Comparison of ENCODE assay signal across 1 cellular context in genomic region chr2:11837875-11838734, GRCh38.
TF ChIP-seq lines count a peak whose summit lies in the region.

No MANE protein-coding gene starts in this region.

TF ChIP-seq in H1, 55 proteins besides CTCF, POLR2A, EP300 and RAD21:
- no peak for TF ChIP-seq SP1 (IDR thresholded peaks at IDR 0.05; ENCODE audit: low read depth, low read length)
- TF ChIP-seq CBX5 (IDR thresholded peaks at IDR 0.05; ENCODE audit: low read depth, low read length) = no peak
- no peak for TF ChIP-seq CHD2 (IDR thresholded peaks at IDR 0.05; ENCODE audit: low read length)
- TF ChIP-seq MAX (IDR thresholded peaks at IDR 0.05) = no peak
- TF ChIP-seq HDAC6 (IDR thresholded peaks at IDR 0.05; ENCODE audit: low read depth, low read length) = no peak
- no peak for TF ChIP-seq JUND (IDR thresholded peaks at IDR 0.05; ENCODE audit: low read length)
- no peak for TF ChIP-seq TAF7 (optimal IDR thresholded peaks at IDR 0.05; ENCODE audit: borderline replicate concordance, low read depth, low read length)
- no peak for TF ChIP-seq SUZ12 (IDR thresholded peaks at IDR 0.05; ENCODE audit: low read length)
- no peak for TF ChIP-seq ASH2L (IDR thresholded peaks at IDR 0.05; ENCODE audit: low read length)
- no peak for TF ChIP-seq SRF (IDR thresholded peaks at IDR 0.05; ENCODE audit: low read depth, low read length)
- no peak for TF ChIP-seq CHD7 (IDR thresholded peaks at IDR 0.05; ENCODE audit: insufficient replicate concordance, low read length)
- no peak for TF ChIP-seq USF2 (IDR thresholded peaks at IDR 0.05; ENCODE audit: low read length)
